In the genomic region with DNA sequence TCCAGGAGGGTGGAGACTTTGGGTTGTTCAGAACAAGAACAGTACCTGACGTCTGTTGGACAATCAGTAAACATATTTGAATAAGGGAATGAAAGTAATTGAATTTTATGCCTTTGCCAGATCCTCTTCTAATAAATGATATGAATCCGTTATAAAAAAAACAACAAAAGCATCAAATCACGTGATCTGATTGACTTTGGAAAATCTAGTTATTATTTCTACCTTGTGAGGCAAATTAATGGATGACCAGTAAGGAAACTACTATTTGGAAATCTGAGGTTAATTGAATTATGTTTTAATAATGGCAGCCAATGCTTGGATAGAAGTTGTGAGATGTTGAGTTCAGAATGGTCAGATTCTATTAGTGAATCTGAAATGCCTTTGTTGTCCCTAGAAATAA, we compare ENCODE assay signal across 8 cellular contexts.
"Had no signal": no experiment of that assay in that cellular context is flagged by ENCODE, and none has a peak within 500 bp of the region (broad histone marks: within the 10 kb centered on the region; RNA-seq: fewer than 3 reads in every experiment).

No MANE protein-coding gene starts in this region.

- H3K4me3 ChIP-seq: GM12878 had no signal

- DNase-seq: GDM1, GF-D8 had no signal

- ATAC-seq: GM12878 had no signal

- FAIRE-seq: G401.6, GM12878, GM12891, GM12892, GM18507, GM19239 had no signal
